In genomic region chr11:123505546-123506299, GRCh38 we compare ENCODE assay signal across 10 cellular contexts.
DNase-seq lines count a peak whose midpoint lies in the region; ATAC-seq and TF ChIP-seq lines count a peak whose summit lies in the region.
"Had no signal": no experiment of that assay in that cellular context is flagged by ENCODE, and none has a peak within 500 bp of the region (broad histone marks: within the 10 kb centered on the region; RNA-seq: fewer than 3 reads in every experiment).

No MANE protein-coding gene starts in this region.

- H3K9me3 ChIP-seq in CD4-positive, CD25-positive, alpha-beta regulatory T cell (ENCODE audit: control insufficient read depth in 2 of 2, low read length in 2 of 2): no peaks in the 10 kb centered on the region
- H3K9me3 ChIP-seq in upper lobe of right lung: no peaks in the 10 kb centered on the region

- TF ChIP-seq CTCF in upper lobe of right lung (IDR thresholded peaks at IDR 0.05): no peak

- intact Hi-C loops in activated T-helper 2 cell treated with anti-CD3 and anti-CD28 coated beads, Interferon-gamma antibody, Interleukin-2, Interleukin-4, amounts not matched to agents 10 μg/mL and 5 μg/mL and 100 μg/mL, durations not matched to agents 14 hours and 24 hours and 36 hours (cut with micrococcal nuclease): no loop called here
- intact Hi-C loops in upper lobe of right lung (cut with DNase I): no loop called here

- H3K4me3 Mint-ChIP-seq in CD4-positive, CD25-positive, alpha-beta regulatory T cell: no peak overlapping the region
- no peak overlapping the region for H3K4me3 Mint-ChIP-seq in activated T-helper 2 cell treated with anti-CD3 and anti-CD28 coated beads, Interferon-gamma antibody, Interleukin-2, Interleukin-4, amounts not matched to agents 10 μg/mL and 5 μg/mL and 100 μg/mL, durations not matched to agents 14 hours and 24 hours and 36 hours (ENCODE audit: low read depth)

- H3K4me3 ChIP-seq in CD4-positive, CD25-positive, alpha-beta regulatory T cell (ENCODE audit: low read depth, low read length): no peak overlapping the region
- no peak overlapping the region for H3K4me3 ChIP-seq in upper lobe of right lung
- H3K4me3 ChIP-seq: coronary artery had no signal

- peaks cover 0 to 5% (median 2%) of the 10 kb centered on the region in 4 donors for H3K4me1 Mint-ChIP-seq in CD4-positive, CD25-positive, alpha-beta regulatory T cell
- peaks cover 27% of the 10 kb centered on the region for H3K4me1 Mint-ChIP-seq in activated T-helper 2 cell treated with anti-CD3 and anti-CD28 coated beads, Interferon-gamma antibody, Interleukin-2, Interleukin-4, amounts not matched to agents 10 μg/mL and 5 μg/mL and 100 μg/mL, durations not matched to agents 14 hours and 24 hours and 36 hours (ENCODE audit: low read depth)

- no peak for DNase-seq in CD4-positive, CD25-positive, alpha-beta regulatory T cell
- DNase-seq in activated T-helper 2 cell treated with anti-CD3 and anti-CD28 coated beads, Interferon-gamma antibody, Interleukin-2, Interleukin-4, amounts not matched to agents 10 μg/mL and 5 μg/mL and 100 μg/mL, durations not matched to agents 14 hours and 24 hours and 36 hours (ENCODE audit: low spot score): no peak
- DNase-seq in stimulated activated CD4-positive, alpha-beta T cell treated with anti-CD3 and anti-CD28 coated beads, Interleukin-4, amount 100 ng/mL, for 1 hour: no peak
- DNase-seq in 8988T (no peak), upper lobe of right lung (no peak)
- DNase-seq: DND-41 had no signal

- H3K4me1 ChIP-seq in CD4-positive, CD25-positive, alpha-beta regulatory T cell (ENCODE audit: control insufficient read depth, insufficient read depth, low read length, poor library complexity, severe bottlenecking): no peaks in the 10 kb centered on the region
- no peaks in the 10 kb centered on the region for H3K4me1 ChIP-seq in upper lobe of right lung

- no peak overlapping the region for H3K27ac ChIP-seq in CD4-positive, CD25-positive, alpha-beta regulatory T cell (ENCODE audit: insufficient read depth, low read length, poor library complexity, severe bottlenecking)
- no peak overlapping the region for H3K27ac ChIP-seq in upper lobe of right lung
- H3K27ac ChIP-seq: coronary artery had no signal

- H3K27me3 Mint-ChIP-seq in CD4-positive, CD25-positive, alpha-beta regulatory T cell: no peaks in the 10 kb centered on the region
- no peaks in the 10 kb centered on the region for H3K27me3 Mint-ChIP-seq in activated T-helper 2 cell treated with anti-CD3 and anti-CD28 coated beads, Interferon-gamma antibody, Interleukin-2, Interleukin-4, amounts not matched to agents 10 μg/mL and 5 μg/mL and 100 μg/mL, durations not matched to agents 14 hours and 24 hours and 36 hours (ENCODE audit: low read depth)

- H3K27ac Mint-ChIP-seq in CD4-positive, CD25-positive, alpha-beta regulatory T cell: peak overlapping the region in 2 of 3 donors; percentile 0 to 48
- H3K27ac Mint-ChIP-seq in activated T-helper 2 cell treated with anti-CD3 and anti-CD28 coated beads, Interferon-gamma antibody, Interleukin-2, Interleukin-4, amounts not matched to agents 10 μg/mL and 5 μg/mL and 100 μg/mL, durations not matched to agents 14 hours and 24 hours and 36 hours: peak overlapping the region; percentile 6

- no peaks in the 10 kb centered on the region for H3K36me3 Mint-ChIP-seq in CD4-positive, CD25-positive, alpha-beta regulatory T cell
- peaks cover 50% of the 10 kb centered on the region for H3K36me3 Mint-ChIP-seq in activated T-helper 2 cell treated with anti-CD3 and anti-CD28 coated beads, Interferon-gamma antibody, Interleukin-2, Interleukin-4, amounts not matched to agents 10 μg/mL and 5 μg/mL and 100 μg/mL, durations not matched to agents 14 hours and 24 hours and 36 hours (ENCODE audit: low read depth)

- H3K36me3 ChIP-seq in CD4-positive, CD25-positive, alpha-beta regulatory T cell (ENCODE audit: control insufficient read depth, insufficient read depth, low read length): no peaks in the 10 kb centered on the region
- H3K36me3 ChIP-seq in upper lobe of right lung: no peaks in the 10 kb centered on the region

- no peaks in the 10 kb centered on the region for H3K9me3 Mint-ChIP-seq in CD4-positive, CD25-positive, alpha-beta regulatory T cell
- no peaks in the 10 kb centered on the region for H3K9me3 Mint-ChIP-seq in activated T-helper 2 cell treated with anti-CD3 and anti-CD28 coated beads, Interferon-gamma antibody, Interleukin-2, Interleukin-4, amounts not matched to agents 10 μg/mL and 5 μg/mL and 100 μg/mL, durations not matched to agents 14 hours and 24 hours and 36 hours

- ATAC-seq in CD4-positive, CD25-positive, alpha-beta regulatory T cell (ENCODE audit: low read depth in 2 of 2): no peak
- ATAC-seq in GM19043 (IDR thresholded peaks at IDR 0.05; ENCODE audit: low read depth, unreplicated experiment) (peak; percentile 71), HG03045 (IDR thresholded peaks at IDR 0.05; ENCODE audit: unreplicated experiment) (peak; percentile 67), upper lobe of right lung (no peak)
- no peak for ATAC-seq in activated CD4-positive, CD25-positive, alpha-beta regulatory T cell treated with anti-CD3 and anti-CD28 coated beads, Interleukin-2, amount 50 U/mL, for 24 hours

- no peaks in the 10 kb centered on the region for H3K27me3 ChIP-seq in CD4-positive, CD25-positive, alpha-beta regulatory T cell (ENCODE audit: control insufficient read depth, insufficient read depth, low read length)
- H3K27me3 ChIP-seq in upper lobe of right lung: no peaks in the 10 kb centered on the region

Comparison
In these comparisons a context has a peak if more than half of its experiments do, and no peak if none do; other contexts are left out.
1. ATAC-seq: peak in GM19043 (single experiment) and HG03045 (single experiment); none in CD4-positive, CD25-positive, alpha-beta regulatory T cell (0 of 2), activated CD4-positive, CD25-positive, alpha-beta regulatory T cell treated with anti-CD3 and anti-CD28 coated beads, Interleukin-2, amount 50 U/mL, for 24 hours (0 of 2) and upper lobe of right lung (single experiment).